In the genomic region with DNA sequence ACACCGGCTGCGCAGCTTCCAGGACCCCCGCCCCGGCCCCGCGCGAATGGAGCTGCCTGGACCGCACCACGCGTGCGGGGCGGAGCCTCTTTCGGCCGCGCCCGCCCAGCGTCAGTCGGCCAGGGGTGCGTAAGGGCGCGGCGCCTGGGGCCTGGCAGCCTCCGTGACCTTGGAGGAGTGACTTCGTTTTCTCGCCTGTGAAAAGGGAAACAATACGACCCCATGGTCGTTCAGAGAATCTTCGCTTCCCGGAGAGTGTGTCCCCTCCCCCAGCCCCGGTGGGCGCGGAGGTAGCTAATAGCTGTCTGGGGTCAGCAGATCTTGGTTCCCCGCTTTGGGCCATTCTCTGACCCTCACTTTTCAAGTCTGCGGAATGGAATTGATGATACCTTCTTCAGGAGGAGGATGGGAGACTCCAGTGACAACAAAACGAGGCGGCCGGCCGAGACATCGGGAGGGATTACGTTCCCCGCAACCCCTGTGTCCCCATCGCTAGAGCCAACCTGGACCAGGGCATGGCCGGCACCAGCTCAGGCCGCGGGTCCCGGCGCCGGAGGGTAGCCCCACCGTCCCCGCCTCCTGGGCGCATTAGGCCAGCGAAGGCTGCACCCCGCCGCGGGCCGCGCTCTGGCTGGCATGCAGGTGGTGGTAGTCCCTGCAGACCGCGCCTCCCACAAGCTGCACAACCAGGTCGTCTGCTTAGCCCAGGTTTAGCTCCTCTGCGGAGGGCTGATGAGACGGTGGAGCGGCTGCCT, we compare ENCODE assay signal across 9 cellular contexts. TPM values are rescaled to one million over a fixed set of nuclear protein-coding genes. Genes with fewer than 3 reads are reported as not detected.
DNase-seq lines count a peak whose midpoint lies in the region; ATAC-seq, FAIRE-seq and TF ChIP-seq lines count a peak whose summit lies in the region.
"Had no signal": no experiment of that assay in that cellular context is flagged by ENCODE, and none has a peak within 500 bp of the region (broad histone marks: within the 10 kb centered on the region; RNA-seq: fewer than 3 reads in every experiment).

No MANE protein-coding gene starts in this region.

- DNase-seq in Daoy (ENCODE audit: low read depth): peak; percentile 77
- peak; percentile 74 for DNase-seq in KG1 (lab: John Stamatoyannopoulos, UW)
- DNase-seq in SJSA1 (ENCODE audit: low read depth in 1 of 2, low spot score in 2 of 2): peak in 1 of 2 experiments; percentile 38
- DNase-seq in activated naive CD4-positive, alpha-beta T cell treated with anti-CD3 and anti-CD28 coated beads, Interleukin-2, amount 50 U/mL, for 16 hours: peak; percentile 79
- DNase-seq in Right ventricle myocardium inferior (ENCODE audit: missing footprints): peak; percentile 92
- peak; percentile 67 to 69 for DNase-seq in trophoblast cell
- no peak for DNase-seq in D721Med (ENCODE audit: insufficient read length, low spot score)

- H3K4ac ChIP-seq in trophoblast cell (ENCODE audit: low read depth, low read length): no peak overlapping the region

- WGBS in trophoblast cell (ENCODE audit: extremely low coverage, insufficient coverage, insufficient read length): no CpG with 5 or more reads among the region's 63 CpGs

- peaks cover 11% of the 10 kb centered on the region for H3K27me3 ChIP-seq in SJSA1 (replicated peaks)
- H3K27me3 ChIP-seq in trophoblast cell (ENCODE audit: insufficient read depth, low read length): no peaks in the 10 kb centered on the region

- no peak overlapping the region for H2BK120ac ChIP-seq in trophoblast cell (ENCODE audit: insufficient read depth, low read length, poor library complexity)

- TF ChIP-seq CTCF in D721Med (IDR thresholded peaks at IDR 0.05; ENCODE audit: insufficient read depth, missing control alignments): no peak

- H2BK5ac ChIP-seq in trophoblast cell (ENCODE audit: low read depth, low read length, poor library complexity): no peak overlapping the region

- H3K9ac ChIP-seq in trophoblast cell (ENCODE audit: low read length): no peak overlapping the region

- peak overlapping the region; percentile 73 for H2AFZ ChIP-seq in trophoblast cell (ENCODE audit: insufficient read depth, low read length, poor library complexity)

- H3K4me2 ChIP-seq in trophoblast cell (ENCODE audit: low read length): peak overlapping the region; percentile 94

- ATAC-seq in GM21717 (IDR thresholded peaks at IDR 0.05; ENCODE audit: unreplicated experiment): peak; percentile 71
- peak; percentile 93 for ATAC-seq in Right ventricle myocardium inferior

- H4K12ac ChIP-seq in trophoblast cell (ENCODE audit: low read depth, low read length): peak overlapping the region; percentile 14

- H3K79me1 ChIP-seq in trophoblast cell (ENCODE audit: low read length): peaks cover 11% of the 10 kb centered on the region

- H3K18ac ChIP-seq in trophoblast cell (ENCODE audit: low read length): peak overlapping the region; percentile 9

- no peak overlapping the region for H4K91ac ChIP-seq in trophoblast cell (ENCODE audit: low read depth, low read length)

- intact Hi-C loops in Right ventricle myocardium inferior (cut with DNase I): loop anchor here (2.0 to 5.0 kb wide), 3 partner anchors 97 to 181 kb away; partner anchors contain the start of genes CLTB and KIAA1191

- H3K4me1 ChIP-seq in SJSA1 (replicated peaks) (peaks cover 28% of the 10 kb centered on the region), trophoblast cell (ENCODE audit: control insufficient read depth in 1 of 2, insufficient read depth in 2 of 2, low read length in 2 of 2) (peaks cover 11 to 19% of the 10 kb centered on the region in 2 experiments)

- peak overlapping the region; percentile 37 for H4K8ac ChIP-seq in trophoblast cell (ENCODE audit: low read depth, low read length)

- H3K9me3 ChIP-seq in SJSA1 (replicated peaks) (no peaks in the 10 kb centered on the region), trophoblast cell (ENCODE audit: insufficient read depth, low read depth, low read length) (peaks cover 3% of the 10 kb centered on the region)

- FAIRE-seq in D721Med (lab: Jason Lieb, UNC): no peak
- FAIRE-seq: islet of Langerhans had no signal

- H2BK12ac ChIP-seq in trophoblast cell (ENCODE audit: low read length): no peak overlapping the region

- H3K4me3 ChIP-seq in SJSA1 (peak overlapping the region; percentile 60), trophoblast cell (ENCODE audit: low read depth, low read length) (peak overlapping the region; percentile 70)

- H3K36me3 ChIP-seq in SJSA1 (0 out of 2 replicates have a peak, but pooled peaks cover 6% of the 10 kb centered on the region), trophoblast cell (ENCODE audit: control insufficient read depth in 1 of 2, insufficient read depth in 2 of 2, low read length in 2 of 2) (no peaks in the 10 kb centered on the region)

- H3K27ac ChIP-seq in SJSA1 (no peak overlapping the region), trophoblast cell (ENCODE audit: low read depth, low read length) (no peak overlapping the region)

- no peak overlapping the region for H2AK5ac ChIP-seq in trophoblast cell (ENCODE audit: low read length)

- no peak overlapping the region for H3K14ac ChIP-seq in trophoblast cell (ENCODE audit: low read length)

- no peak overlapping the region for H3K23ac ChIP-seq in trophoblast cell (ENCODE audit: low read length)

- H3K79me2 ChIP-seq in trophoblast cell (ENCODE audit: control insufficient read depth, insufficient read depth, low read length, poor library complexity): no peaks in the 10 kb centered on the region

RNA-seq across cellular contexts. Expression of gene CDHR2, which starts 5.5 kb away (rescaled TPM):
- total RNA-seq in Daoy (2014; rRNA removed; shearing (Covaris generic)): 0.36 TPM in 1 of 2 replicates, not detected in the other
- not detected in 2 replicates for total RNA-seq in SJSA1 (2014; rRNA removed; shearing (Covaris generic))
- total RNA-seq in Right ventricle myocardium inferior: 0.19 TPM
- 0.01 and 0.04 TPM in 2 replicates for polyA plus RNA-seq in trophoblast cell (2013)

RNA-seq across cellular contexts. Expression of gene RNF44, which starts 6.4 kb away (rescaled TPM):
- 9.5 and 10.4 TPM in 2 replicates for total RNA-seq in Daoy (2014; rRNA removed; shearing (Covaris generic))
- total RNA-seq in SJSA1 (2014; rRNA removed; shearing (Covaris generic)): 5.0 and 5.6 TPM in 2 replicates
- total RNA-seq in Right ventricle myocardium inferior: 25.5 TPM
- 49.2 and 50.6 TPM in 2 replicates for polyA plus RNA-seq in trophoblast cell (2013)
